1 cellular context compared by ENCODE assay signal in the genomic region with DNA sequence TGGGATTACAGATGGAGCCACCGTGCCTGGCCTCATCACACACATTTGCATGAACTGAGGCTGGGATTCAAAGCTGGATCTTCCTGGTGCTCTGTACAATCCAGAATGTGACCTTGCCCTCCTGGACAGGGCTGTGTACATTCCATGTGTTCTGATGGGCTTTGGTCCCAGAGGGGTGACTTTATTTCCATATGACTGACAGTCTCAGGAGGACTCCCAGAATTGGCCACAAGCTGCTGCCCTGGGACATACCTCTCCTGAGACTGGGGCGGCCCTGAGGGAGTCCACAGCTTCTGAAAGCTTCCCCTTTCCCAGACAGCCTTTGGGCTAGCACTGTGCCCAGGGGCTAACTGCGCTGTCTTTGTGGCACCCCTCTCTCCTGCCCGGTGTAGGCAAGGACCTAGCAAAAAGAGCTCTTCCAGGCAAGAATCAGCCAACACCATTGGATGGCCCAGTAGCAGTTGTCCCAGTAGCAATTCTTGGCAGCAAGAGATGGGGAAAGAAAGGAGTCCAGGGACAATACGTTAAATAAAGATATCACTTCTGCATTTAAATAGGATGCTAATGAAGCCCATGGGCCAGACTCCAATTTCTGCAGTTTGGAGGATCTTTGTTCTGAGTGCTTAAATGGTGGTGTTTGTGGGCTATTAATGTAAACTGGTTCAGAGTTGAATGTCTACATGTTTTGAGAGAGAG.
TF ChIP-seq lines count a peak whose summit lies in the region.

No MANE protein-coding gene starts in this region.

TF ChIP-seq in WTC11, 78 proteins besides CTCF, POLR2A, EP300 and RAD21 (continued from another document):
- TF ChIP-seq ZNF532 (CRISPR knock-in tag; IDR thresholded peaks at IDR 0.05; ENCODE audit: borderline replicate concordance) (no peak), ARID4B (CRISPR knock-in tag; IDR thresholded peaks at IDR 0.05; ENCODE audit: borderline replicate concordance) (no peak), CREM (CRISPR knock-in tag; IDR thresholded peaks at IDR 0.05) (no peak), NR3C1 (CRISPR knock-in tag; conservative IDR thresholded peaks at IDR 0.05; ENCODE audit: low read depth) (no peak), SOX15 (CRISPR knock-in tag; IDR thresholded peaks at IDR 0.05) (no peak), IRF2 (CRISPR knock-in tag; IDR thresholded peaks at IDR 0.05; ENCODE audit: borderline replicate concordance, low read depth) (no peak), RORB (CRISPR knock-in tag; IDR thresholded peaks at IDR 0.05) (no peak), NR2C2 (CRISPR knock-in tag; IDR thresholded peaks at IDR 0.05) (no peak), HMGA2 (CRISPR knock-in tag; IDR thresholded peaks at IDR 0.05) (no peak)
- TF ChIP-seq, protein P1, sequence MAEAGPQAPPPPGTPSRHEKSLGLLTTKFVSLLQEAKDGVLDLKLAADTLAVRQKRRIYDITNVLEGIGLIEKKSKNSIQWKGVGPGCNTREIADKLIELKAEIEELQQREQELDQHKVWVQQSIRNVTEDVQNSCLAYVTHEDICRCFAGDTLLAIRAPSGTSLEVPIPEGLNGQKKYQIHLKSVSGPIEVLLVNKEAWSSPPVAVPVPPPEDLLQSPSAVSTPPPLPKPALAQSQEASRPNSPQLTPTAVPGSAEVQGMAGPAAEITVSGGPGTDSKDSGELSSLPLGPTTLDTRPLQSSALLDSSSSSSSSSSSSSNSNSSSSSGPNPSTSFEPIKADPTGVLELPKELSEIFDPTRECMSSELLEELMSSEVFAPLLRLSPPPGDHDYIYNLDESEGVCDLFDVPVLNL (CRISPR knock-in tag; IDR thresholded peaks at IDR 0.05; ENCODE audit: borderline replicate concordance, low read depth) = no peak
- TF ChIP-seq, protein P2, sequence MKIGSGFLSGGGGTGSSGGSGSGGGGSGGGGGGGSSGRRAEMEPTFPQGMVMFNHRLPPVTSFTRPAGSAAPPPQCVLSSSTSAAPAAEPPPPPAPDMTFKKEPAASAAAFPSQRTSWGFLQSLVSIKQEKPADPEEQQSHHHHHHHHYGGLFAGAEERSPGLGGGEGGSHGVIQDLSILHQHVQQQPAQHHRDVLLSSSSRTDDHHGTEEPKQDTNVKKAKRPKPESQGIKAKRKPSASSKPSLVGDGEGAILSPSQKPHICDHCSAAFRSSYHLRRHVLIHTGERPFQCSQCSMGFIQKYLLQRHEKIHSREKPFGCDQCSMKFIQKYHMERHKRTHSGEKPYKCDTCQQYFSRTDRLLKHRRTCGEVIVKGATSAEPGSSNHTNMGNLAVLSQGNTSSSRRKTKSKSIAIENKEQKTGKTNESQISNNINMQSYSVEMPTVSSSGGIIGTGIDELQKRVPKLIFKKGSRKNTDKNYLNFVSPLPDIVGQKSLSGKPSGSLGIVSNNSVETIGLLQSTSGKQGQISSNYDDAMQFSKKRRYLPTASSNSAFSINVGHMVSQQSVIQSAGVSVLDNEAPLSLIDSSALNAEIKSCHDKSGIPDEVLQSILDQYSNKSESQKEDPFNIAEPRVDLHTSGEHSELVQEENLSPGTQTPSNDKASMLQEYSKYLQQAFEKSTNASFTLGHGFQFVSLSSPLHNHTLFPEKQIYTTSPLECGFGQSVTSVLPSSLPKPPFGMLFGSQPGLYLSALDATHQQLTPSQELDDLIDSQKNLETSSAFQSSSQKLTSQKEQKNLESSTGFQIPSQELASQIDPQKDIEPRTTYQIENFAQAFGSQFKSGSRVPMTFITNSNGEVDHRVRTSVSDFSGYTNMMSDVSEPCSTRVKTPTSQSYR (CRISPR knock-in tag; IDR thresholded peaks at IDR 0.05) = no peak
- TF ChIP-seq, protein P3, sequence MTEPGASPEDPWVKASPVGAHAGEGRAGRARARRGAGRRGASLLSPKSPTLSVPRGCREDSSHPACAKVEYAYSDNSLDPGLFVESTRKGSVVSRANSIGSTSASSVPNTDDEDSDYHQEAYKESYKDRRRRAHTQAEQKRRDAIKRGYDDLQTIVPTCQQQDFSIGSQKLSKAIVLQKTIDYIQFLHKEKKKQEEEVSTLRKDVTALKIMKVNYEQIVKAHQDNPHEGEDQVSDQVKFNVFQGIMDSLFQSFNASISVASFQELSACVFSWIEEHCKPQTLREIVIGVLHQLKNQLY (CRISPR knock-in tag; IDR thresholded peaks at IDR 0.05) = no peak
- TF ChIP-seq, protein P4, sequence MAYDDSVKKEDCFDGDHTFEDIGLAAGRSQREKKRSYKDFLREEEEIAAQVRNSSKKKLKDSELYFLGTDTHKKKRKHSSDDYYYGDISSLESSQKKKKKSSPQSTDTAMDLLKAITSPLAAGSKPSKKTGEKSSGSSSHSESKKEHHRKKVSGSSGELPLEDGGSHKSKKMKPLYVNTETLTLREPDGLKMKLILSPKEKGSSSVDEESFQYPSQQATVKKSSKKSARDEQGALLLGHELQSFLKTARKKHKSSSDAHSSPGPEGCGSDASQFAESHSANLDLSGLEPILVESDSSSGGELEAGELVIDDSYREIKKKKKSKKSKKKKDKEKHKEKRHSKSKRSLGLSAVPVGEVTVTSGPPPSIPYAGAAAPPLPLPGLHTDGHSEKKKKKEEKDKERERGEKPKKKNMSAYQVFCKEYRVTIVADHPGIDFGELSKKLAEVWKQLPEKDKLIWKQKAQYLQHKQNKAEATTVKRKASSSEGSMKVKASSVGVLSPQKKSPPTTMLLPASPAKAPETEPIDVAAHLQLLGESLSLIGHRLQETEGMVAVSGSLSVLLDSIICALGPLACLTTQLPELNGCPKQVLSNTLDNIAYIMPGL (CRISPR knock-in tag; IDR thresholded peaks at IDR 0.05) = no peak
